Comparison of ENCODE assay signal across 1 cellular context in the genomic region with DNA sequence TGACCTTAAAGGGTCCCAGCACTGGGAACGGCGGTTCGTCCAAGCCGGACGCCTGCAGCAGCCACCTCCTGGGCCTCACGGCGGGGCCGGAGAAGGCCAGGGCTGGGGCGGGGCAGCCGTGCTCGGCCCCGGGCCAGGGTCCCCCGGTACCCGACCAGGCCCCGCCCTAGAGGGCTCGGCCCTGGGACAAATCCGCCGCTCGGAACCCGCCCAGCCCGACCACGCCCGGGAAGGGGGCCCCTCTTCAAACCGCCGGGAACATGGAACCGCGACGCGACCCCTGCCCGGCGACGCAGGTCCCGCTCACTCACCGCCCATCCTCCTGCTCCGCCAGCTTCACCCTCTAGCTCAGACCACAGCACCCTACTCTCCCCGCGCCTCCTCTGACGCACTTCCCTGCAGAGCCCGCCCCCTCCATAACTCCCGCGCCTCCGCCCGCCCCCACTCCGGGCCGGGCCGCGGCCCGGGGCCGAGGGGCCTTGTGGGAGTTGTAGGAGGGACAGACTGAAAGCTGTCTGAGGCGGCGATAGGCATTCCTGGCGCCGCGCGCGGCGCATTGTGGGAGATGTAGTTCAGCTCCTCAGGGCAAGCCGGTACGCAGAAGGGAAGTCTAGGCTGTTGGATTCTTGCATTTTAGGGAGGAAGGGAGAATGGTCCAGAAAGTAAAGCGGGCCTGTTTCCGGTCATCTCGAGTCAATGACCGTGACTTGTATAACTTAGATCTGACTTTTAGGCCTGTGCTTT.
A peak's percentile ranks its signal among the peaks of the same experiment; 100 is the strongest.
TF ChIP-seq lines count a peak whose summit lies in the region.

A gene (minus strand): TSS at position 365 of the 744 bp plus-strand sequence. CDS start 1,478 bp downstream, outside the sequence.

TF ChIP-seq in HepG2, 621 proteins besides CTCF, POLR2A, EP300 and RAD21 (continued from another document and continues in another):
- TF ChIP-seq, protein P1, sequence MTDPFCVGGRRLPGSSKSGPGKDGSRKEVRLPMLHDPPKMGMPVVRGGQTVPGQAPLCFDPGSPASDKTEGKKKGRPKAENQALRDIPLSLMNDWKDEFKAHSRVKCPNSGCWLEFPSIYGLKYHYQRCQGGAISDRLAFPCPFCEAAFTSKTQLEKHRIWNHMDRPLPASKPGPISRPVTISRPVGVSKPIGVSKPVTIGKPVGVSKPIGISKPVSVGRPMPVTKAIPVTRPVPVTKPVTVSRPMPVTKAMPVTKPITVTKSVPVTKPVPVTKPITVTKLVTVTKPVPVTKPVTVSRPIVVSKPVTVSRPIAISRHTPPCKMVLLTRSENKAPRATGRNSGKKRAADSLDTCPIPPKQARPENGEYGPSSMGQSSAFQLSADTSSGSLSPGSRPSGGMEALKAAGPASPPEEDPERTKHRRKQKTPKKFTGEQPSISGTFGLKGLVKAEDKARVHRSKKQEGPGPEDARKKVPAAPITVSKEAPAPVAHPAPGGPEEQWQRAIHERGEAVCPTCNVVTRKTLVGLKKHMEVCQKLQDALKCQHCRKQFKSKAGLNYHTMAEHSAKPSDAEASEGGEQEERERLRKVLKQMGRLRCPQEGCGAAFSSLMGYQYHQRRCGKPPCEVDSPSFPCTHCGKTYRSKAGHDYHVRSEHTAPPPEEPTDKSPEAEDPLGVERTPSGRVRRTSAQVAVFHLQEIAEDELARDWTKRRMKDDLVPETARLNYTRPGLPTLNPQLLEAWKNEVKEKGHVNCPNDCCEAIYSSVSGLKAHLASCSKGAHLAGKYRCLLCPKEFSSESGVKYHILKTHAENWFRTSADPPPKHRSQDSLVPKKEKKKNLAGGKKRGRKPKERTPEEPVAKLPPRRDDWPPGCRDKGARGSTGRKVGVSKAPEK (CRISPR knock-in tag; IDR thresholded peaks at IDR 0.05; ENCODE audit: borderline replicate concordance) = no peak
- 0 out of 2 replicates have a peak, but pooled peaks have one; percentile 52 for TF ChIP-seq CHD2 (IDR thresholded peaks at IDR 0.05; ENCODE audit: low read depth, low read length)
- TF ChIP-seq EEA1 (CRISPR knock-in tag; IDR thresholded peaks at IDR 0.05; ENCODE audit: borderline replicate concordance) = peak; percentile 75; the same call in 1 of the 2 replicates
- TF ChIP-seq ARNT2 (CRISPR knock-in tag; IDR thresholded peaks at IDR 0.05; ENCODE audit: low read depth) = no peak
- TF ChIP-seq, protein P2, sequence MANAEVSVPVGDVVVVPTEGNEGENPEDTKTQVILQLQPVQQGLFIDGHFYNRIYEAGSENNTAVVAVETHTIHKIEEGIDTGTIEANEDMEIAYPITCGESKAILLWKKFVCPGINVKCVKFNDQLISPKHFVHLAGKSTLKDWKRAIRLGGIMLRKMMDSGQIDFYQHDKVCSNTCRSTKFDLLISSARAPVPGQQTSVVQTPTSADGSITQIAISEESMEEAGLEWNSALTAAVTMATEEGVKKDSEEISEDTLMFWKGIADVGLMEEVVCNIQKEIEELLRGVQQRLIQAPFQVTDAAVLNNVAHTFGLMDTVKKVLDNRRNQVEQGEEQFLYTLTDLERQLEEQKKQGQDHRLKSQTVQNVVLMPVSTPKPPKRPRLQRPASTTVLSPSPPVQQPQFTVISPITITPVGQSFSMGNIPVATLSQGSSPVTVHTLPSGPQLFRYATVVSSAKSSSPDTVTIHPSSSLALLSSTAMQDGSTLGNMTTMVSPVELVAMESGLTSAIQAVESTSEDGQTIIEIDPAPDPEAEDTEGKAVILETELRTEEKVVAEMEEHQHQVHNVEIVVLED (CRISPR knock-in tag; IDR thresholded peaks at IDR 0.05; ENCODE audit: borderline replicate concordance) = peak; percentile 79; the same call in 1 of the 2 replicates
- peak; percentile 94 for TF ChIP-seq PHF8 (CRISPR knock-in tag; IDR thresholded peaks at IDR 0.05)
- no peak for TF ChIP-seq AKAP8 (CRISPR knock-in tag; IDR thresholded peaks at IDR 0.05)
- TF ChIP-seq EZH2 (conservative IDR thresholded peaks at IDR 0.05; ENCODE audit: low read depth, low read length) = no peak
- TF ChIP-seq ZNF44 (CRISPR knock-in tag; IDR thresholded peaks at IDR 0.05) = no peak; the same call in 1 of the 2 replicates
- no peak for TF ChIP-seq MATR3 (CRISPR knock-in tag; IDR thresholded peaks at IDR 0.05)
- no peak for TF ChIP-seq FIP1L1 (IDR thresholded peaks at IDR 0.05; ENCODE audit: borderline replicate concordance, insufficient read depth, low read depth, low read length)
- TF ChIP-seq RARA (CRISPR knock-in tag; IDR thresholded peaks at IDR 0.05) = no peak
- TF ChIP-seq, protein P3, sequence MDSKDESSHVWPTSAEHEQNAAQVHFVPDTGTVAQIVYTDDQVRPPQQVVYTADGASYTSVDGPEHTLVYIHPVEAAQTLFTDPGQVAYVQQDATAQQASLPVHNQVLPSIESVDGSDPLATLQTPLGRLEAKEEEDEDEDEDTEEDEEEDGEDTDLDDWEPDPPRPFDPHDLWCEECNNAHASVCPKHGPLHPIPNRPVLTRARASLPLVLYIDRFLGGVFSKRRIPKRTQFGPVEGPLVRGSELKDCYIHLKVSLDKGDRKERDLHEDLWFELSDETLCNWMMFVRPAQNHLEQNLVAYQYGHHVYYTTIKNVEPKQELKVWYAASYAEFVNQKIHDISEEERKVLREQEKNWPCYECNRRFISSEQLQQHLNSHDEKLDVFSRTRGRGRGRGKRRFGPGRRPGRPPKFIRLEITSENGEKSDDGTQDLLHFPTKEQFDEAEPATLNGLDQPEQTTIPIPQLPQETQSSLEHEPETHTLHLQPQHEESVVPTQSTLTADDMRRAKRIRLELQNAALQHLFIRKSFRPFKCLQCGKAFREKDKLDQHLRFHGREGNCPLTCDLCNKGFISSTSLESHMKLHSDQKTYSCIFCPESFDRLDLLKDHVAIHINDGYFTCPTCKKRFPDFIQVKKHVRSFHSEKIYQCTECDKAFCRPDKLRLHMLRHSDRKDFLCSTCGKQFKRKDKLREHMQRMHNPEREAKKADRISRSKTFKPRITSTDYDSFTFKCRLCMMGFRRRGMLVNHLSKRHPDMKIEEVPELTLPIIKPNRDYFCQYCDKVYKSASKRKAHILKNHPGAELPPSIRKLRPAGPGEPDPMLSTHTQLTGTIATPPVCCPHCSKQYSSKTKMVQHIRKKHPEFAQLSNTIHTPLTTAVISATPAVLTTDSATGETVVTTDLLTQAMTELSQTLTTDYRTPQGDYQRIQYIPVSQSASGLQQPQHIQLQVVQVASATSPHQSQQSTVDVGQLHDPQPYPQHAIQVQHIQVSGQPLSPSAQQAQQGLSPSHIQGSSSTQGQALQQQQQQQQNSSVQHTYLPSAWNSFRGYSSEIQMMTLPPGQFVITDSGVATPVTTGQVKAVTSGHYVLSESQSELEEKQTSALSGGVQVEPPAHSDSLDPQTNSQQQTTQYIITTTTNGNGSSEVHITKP (CRISPR knock-in tag; IDR thresholded peaks at IDR 0.05; ENCODE audit: low read depth) = peak; percentile 88; the same call in 1 of the 2 replicates
- TF ChIP-seq DMAP1 (CRISPR knock-in tag; IDR thresholded peaks at IDR 0.05) = peak; percentile 58; the same call in 1 of the 2 replicates
- TF ChIP-seq POLR2AphosphoS5 (IDR thresholded peaks at IDR 0.05; ENCODE audit: low read depth, low read length) = peak; percentile 83
- no peak for TF ChIP-seq SNAI1 (CRISPR knock-in tag; IDR thresholded peaks at IDR 0.05; ENCODE audit: borderline replicate concordance)
- TF ChIP-seq, protein P4, sequence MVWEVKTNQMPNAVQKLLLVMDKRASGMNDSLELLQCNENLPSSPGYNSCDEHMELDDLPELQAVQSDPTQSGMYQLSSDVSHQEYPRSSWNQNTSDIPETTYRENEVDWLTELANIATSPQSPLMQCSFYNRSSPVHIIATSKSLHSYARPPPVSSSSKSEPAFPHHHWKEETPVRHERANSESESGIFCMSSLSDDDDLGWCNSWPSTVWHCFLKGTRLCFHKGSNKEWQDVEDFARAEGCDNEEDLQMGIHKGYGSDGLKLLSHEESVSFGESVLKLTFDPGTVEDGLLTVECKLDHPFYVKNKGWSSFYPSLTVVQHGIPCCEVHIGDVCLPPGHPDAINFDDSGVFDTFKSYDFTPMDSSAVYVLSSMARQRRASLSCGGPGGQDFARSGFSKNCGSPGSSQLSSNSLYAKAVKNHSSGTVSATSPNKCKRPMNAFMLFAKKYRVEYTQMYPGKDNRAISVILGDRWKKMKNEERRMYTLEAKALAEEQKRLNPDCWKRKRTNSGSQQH (CRISPR knock-in tag; IDR thresholded peaks at IDR 0.05; ENCODE audit: low read depth) = no peak
- no peak for TF ChIP-seq ZNF644 (CRISPR knock-in tag; IDR thresholded peaks at IDR 0.05; ENCODE audit: low read depth)
- TF ChIP-seq JUNB (CRISPR knock-in tag; IDR thresholded peaks at IDR 0.05; ENCODE audit: borderline replicate concordance) = no peak
- TF ChIP-seq, protein P5, sequence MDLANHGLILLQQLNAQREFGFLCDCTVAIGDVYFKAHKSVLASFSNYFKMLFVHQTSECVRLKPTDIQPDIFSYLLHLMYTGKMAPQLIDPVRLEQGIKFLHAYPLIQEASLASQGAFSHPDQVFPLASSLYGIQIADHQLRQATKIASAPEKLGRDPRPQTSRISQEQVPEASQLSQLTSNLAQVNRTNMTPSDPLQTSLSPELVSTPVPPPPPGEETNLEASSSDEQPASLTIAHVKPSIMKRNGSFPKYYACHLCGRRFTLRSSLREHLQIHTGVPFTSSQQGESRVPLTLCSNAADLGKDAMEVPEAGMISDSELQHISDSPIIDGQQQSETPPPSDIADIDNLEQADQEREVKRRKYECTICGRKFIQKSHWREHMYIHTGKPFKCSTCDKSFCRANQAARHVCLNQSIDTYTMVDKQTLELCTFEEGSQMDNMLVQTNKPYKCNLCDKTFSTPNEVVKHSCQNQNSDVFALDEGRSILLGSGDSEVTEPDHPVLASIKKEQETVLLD (CRISPR knock-in tag; IDR thresholded peaks at IDR 0.05; ENCODE audit: low read depth) = peak; percentile 89
- TF ChIP-seq, protein P6, sequence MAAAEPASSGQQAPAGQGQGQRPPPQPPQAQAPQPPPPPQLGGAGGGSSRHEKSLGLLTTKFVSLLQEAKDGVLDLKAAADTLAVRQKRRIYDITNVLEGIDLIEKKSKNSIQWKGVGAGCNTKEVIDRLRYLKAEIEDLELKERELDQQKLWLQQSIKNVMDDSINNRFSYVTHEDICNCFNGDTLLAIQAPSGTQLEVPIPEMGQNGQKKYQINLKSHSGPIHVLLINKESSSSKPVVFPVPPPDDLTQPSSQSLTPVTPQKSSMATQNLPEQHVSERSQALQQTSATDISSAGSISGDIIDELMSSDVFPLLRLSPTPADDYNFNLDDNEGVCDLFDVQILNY (CRISPR knock-in tag; conservative IDR thresholded peaks at IDR 0.05) = no peak; the same call in none of the 2 replicates
- TF ChIP-seq SALL1 (CRISPR knock-in tag; IDR thresholded peaks at IDR 0.05) = peak; percentile 64
- no peak for TF ChIP-seq SOX13 (IDR thresholded peaks at IDR 0.05)
- no peak for TF ChIP-seq SOX13 (CRISPR knock-in tag; conservative IDR thresholded peaks at IDR 0.05 in 1 of 2, IDR thresholded peaks at IDR 0.05 in 1 of 2)
- TF ChIP-seq ARID2 (CRISPR knock-in tag; IDR thresholded peaks at IDR 0.05; ENCODE audit: borderline replicate concordance) = no peak
- TF ChIP-seq, protein P7, sequence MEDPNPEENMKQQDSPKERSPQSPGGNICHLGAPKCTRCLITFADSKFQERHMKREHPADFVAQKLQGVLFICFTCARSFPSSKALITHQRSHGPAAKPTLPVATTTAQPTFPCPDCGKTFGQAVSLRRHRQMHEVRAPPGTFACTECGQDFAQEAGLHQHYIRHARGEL (CRISPR knock-in tag; IDR thresholded peaks at IDR 0.05) = no peak
- TF ChIP-seq, protein P8, sequence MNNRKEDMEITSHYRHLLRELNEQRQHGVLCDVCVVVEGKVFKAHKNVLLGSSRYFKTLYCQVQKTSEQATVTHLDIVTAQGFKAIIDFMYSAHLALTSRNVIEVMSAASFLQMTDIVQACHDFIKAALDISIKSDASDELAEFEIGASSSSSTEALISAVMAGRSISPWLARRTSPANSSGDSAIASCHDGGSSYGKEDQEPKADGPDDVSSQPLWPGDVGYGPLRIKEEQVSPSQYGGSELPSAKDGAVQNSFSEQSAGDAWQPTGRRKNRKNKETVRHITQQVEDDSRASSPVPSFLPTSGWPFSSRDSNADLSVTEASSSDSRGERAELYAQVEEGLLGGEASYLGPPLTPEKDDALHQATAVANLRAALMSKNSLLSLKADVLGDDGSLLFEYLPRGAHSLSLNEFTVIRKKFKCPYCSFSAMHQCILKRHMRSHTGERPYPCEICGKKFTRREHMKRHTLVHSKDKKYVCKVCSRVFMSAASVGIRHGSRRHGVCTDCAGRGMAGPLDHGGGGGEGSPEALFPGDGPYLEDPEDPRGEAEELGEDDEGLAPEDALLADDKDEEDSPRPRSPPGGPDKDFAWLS (CRISPR knock-in tag; IDR thresholded peaks at IDR 0.05; ENCODE audit: borderline replicate concordance) = no peak
- no peak for TF ChIP-seq SMAD1 (CRISPR knock-in tag; IDR thresholded peaks at IDR 0.05; ENCODE audit: borderline replicate concordance, low read depth)
- no peak for TF ChIP-seq FOXP1 (IDR thresholded peaks at IDR 0.05)
- no peak for TF ChIP-seq FOXP1 (CRISPR knock-in tag; IDR thresholded peaks at IDR 0.05)
- no peak for TF ChIP-seq ZNF558 (CRISPR knock-in tag; IDR thresholded peaks at IDR 0.05; ENCODE audit: borderline replicate concordance)
- TF ChIP-seq, protein P9, sequence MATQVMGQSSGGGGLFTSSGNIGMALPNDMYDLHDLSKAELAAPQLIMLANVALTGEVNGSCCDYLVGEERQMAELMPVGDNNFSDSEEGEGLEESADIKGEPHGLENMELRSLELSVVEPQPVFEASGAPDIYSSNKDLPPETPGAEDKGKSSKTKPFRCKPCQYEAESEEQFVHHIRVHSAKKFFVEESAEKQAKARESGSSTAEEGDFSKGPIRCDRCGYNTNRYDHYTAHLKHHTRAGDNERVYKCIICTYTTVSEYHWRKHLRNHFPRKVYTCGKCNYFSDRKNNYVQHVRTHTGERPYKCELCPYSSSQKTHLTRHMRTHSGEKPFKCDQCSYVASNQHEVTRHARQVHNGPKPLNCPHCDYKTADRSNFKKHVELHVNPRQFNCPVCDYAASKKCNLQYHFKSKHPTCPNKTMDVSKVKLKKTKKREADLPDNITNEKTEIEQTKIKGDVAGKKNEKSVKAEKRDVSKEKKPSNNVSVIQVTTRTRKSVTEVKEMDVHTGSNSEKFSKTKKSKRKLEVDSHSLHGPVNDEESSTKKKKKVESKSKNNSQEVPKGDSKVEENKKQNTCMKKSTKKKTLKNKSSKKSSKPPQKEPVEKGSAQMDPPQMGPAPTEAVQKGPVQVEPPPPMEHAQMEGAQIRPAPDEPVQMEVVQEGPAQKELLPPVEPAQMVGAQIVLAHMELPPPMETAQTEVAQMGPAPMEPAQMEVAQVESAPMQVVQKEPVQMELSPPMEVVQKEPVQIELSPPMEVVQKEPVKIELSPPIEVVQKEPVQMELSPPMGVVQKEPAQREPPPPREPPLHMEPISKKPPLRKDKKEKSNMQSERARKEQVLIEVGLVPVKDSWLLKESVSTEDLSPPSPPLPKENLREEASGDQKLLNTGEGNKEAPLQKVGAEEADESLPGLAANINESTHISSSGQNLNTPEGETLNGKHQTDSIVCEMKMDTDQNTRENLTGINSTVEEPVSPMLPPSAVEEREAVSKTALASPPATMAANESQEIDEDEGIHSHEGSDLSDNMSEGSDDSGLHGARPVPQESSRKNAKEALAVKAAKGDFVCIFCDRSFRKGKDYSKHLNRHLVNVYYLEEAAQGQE (IDR thresholded peaks at IDR 0.05; ENCODE audit: borderline replicate concordance in 1 of 2, low read depth in 1 of 2, low read length in 2 of 2) = peak in 1 of 2 experiments; percentile 19; a peak in 1 of 4 replicates
- TF ChIP-seq MTA3 (CRISPR knock-in tag; IDR thresholded peaks at IDR 0.05) = no peak
- 0 out of 2 replicates have a peak, but pooled peaks have one; percentile 31 for TF ChIP-seq RELA (CRISPR knock-in tag; IDR thresholded peaks at IDR 0.05)
